29 cellular contexts compared by ENCODE assay signal in genomic region chr13:26495749-26496148, GRCh38.
"Had no signal": no experiment of that assay in that cellular context is flagged by ENCODE, and none has a peak within 500 bp of the region (broad histone marks: within the 10 kb centered on the region; RNA-seq: fewer than 3 reads in every experiment).

No MANE protein-coding gene starts in this region.

- DNase-seq: activated CD4-positive, alpha-beta memory T cell treated with anti-CD3 and anti-CD28 coated beads for 36 hours; activated CD4-positive, alpha-beta T cell treated with anti-CD3 and anti-CD28 coated beads for 36 hours; activated CD4-positive, alpha-beta T cell treated with anti-CD3 and anti-CD28 coated beads, Interleukin-2, amount 10 ng/mL, durations not matched to agents 24 days and 14 days; activated CD4-positive, CD25-positive, alpha-beta regulatory T cell; activated CD4-positive, CD25-positive, alpha-beta regulatory T cell treated with anti-CD3 and anti-CD28 coated beads, Interleukin-2, amount 50 U/mL, for 72 hours; activated CD8-positive, alpha-beta memory T cell treated with anti-CD3 and anti-CD28 coated beads, Interleukin-2, amount 50 U/mL, for 48 hours; activated CD8-positive, alpha-beta T cell treated with anti-CD3 and anti-CD28 coated beads, Interleukin-2, amount 10 ng/mL, durations not matched to agents 7 days and 5 days; activated gamma-delta T cell; activated naive CD4-positive, alpha-beta T cell; activated naive CD4-positive, alpha-beta T cell treated with anti-CD3 and anti-CD28 coated beads, Interleukin-2, amount 10 ng/mL, durations not matched to agents 7 days and 5 days; activated naive CD8-positive, alpha-beta T cell treated with anti-CD3 and anti-CD28 coated beads, Interleukin-2, amount 10 ng/mL, durations not matched to agents 7 days and 5 days; activated T-cell treated with anti-CD3 and anti-CD28 coated beads for 4 hours; activated T-cell treated with anti-CD3 and anti-CD28 coated beads, Interleukin-2, amount 50 U/mL, for 24 hours; activated T-cell treated with anti-CD3 and anti-CD28 coated beads, Interleukin-2, amount 50 U/mL, for 72 hours; cortex of kidney; dermis blood vessel endothelial cell; effector CD4-positive, alpha-beta T cell; effector memory CD8-positive, alpha-beta T cell; erythroblast; foreskin keratinocyte; gastrocnemius medialis; T-helper 2 cell had no signal

- H3K27ac ChIP-seq: ascending aorta, breast epithelium, cardiac muscle cell, esophagus muscularis mucosa, foreskin keratinocyte, gastrocnemius medialis had no signal

- H3K36me3 Mint-ChIP-seq: activated CD4-positive, alpha-beta memory T cell treated with anti-CD3 and anti-CD28 coated beads for 36 hours; activated naive CD4-positive, alpha-beta T cell treated with anti-CD3 and anti-CD28 coated beads, Interleukin-2, amount 10 ng/mL, durations not matched to agents 7 days and 5 days; activated naive CD4-positive, alpha-beta T cell treated with anti-CD3 and anti-CD28 coated beads, Interleukin-2, amount 50 U/mL, for 72 hours; activated naive CD8-positive, alpha-beta T cell treated with anti-CD3 and anti-CD28 coated beads, Interleukin-2, amount 10 ng/mL, durations not matched to agents 7 days and 5 days; brain had no signal

- H3K36me3 ChIP-seq: ascending aorta, breast epithelium, cardiac muscle cell, esophagus muscularis mucosa, gastrocnemius medialis had no signal

- H3K4me1 ChIP-seq: ascending aorta, breast epithelium, foreskin keratinocyte, gastrocnemius medialis had no signal

- H3K4me3 ChIP-seq: ascending aorta, breast epithelium, cardiac muscle cell, esophagus muscularis mucosa, gastrocnemius medialis had no signal

- ATAC-seq: activated CD4-positive, alpha-beta T cell treated with anti-CD3 and anti-CD28 coated beads for 36 hours; activated CD8-positive, alpha-beta T cell treated with anti-CD3 and anti-CD28 coated beads, Interleukin-2, amount 10 ng/mL, durations not matched to agents 7 days and 5 days; activated naive CD4-positive, alpha-beta T cell treated with anti-CD3 and anti-CD28 coated beads, Interleukin-2, amount 50 U/mL, for 72 hours; activated T-cell treated with anti-CD3 and anti-CD28 coated beads, Interleukin-2, amount 50 U/mL, for 72 hours; effector memory CD8-positive, alpha-beta T cell; foreskin keratinocyte; gastrocnemius medialis had no signal

- H3K27ac Mint-ChIP-seq: activated CD4-positive, alpha-beta memory T cell treated with anti-CD3 and anti-CD28 coated beads for 36 hours; activated CD4-positive, alpha-beta T cell treated with anti-CD3 and anti-CD28 coated beads for 36 hours; activated CD4-positive, alpha-beta T cell treated with anti-CD3 and anti-CD28 coated beads, Interleukin-2, amount 10 ng/mL, durations not matched to agents 24 days and 14 days; activated CD8-positive, alpha-beta T cell treated with anti-CD3 and anti-CD28 coated beads, Interleukin-2, amount 10 ng/mL, durations not matched to agents 7 days and 5 days; activated naive CD4-positive, alpha-beta T cell treated with anti-CD3 and anti-CD28 coated beads, Interleukin-2, amount 10 ng/mL, durations not matched to agents 7 days and 5 days; activated naive CD4-positive, alpha-beta T cell treated with anti-CD3 and anti-CD28 coated beads, Interleukin-2, amount 50 U/mL, for 72 hours; activated naive CD8-positive, alpha-beta T cell treated with anti-CD3 and anti-CD28 coated beads, Interleukin-2, amount 10 ng/mL, durations not matched to agents 7 days and 5 days; activated T-cell treated with anti-CD3 and anti-CD28 coated beads, Interleukin-2, amount 50 U/mL, for 24 hours; activated T-cell treated with anti-CD3 and anti-CD28 coated beads, Interleukin-2, amount 50 U/mL, for 72 hours; effector memory CD8-positive, alpha-beta T cell had no signal

- H3K9me3 Mint-ChIP-seq: activated CD4-positive, alpha-beta memory T cell treated with anti-CD3 and anti-CD28 coated beads for 36 hours; activated CD4-positive, alpha-beta T cell treated with anti-CD3 and anti-CD28 coated beads, Interleukin-2, amount 10 ng/mL, durations not matched to agents 24 days and 14 days; activated naive CD4-positive, alpha-beta T cell treated with anti-CD3 and anti-CD28 coated beads, Interleukin-2, amount 10 ng/mL, durations not matched to agents 7 days and 5 days; activated naive CD4-positive, alpha-beta T cell treated with anti-CD3 and anti-CD28 coated beads, Interleukin-2, amount 50 U/mL, for 72 hours; activated naive CD8-positive, alpha-beta T cell treated with anti-CD3 and anti-CD28 coated beads, Interleukin-2, amount 10 ng/mL, durations not matched to agents 7 days and 5 days; activated T-cell treated with anti-CD3 and anti-CD28 coated beads, Interleukin-2, amount 50 U/mL, for 24 hours; activated T-cell treated with anti-CD3 and anti-CD28 coated beads, Interleukin-2, amount 50 U/mL, for 72 hours; brain; central memory CD8-positive, alpha-beta T cell; effector memory CD8-positive, alpha-beta T cell had no signal

- H3K4me1 Mint-ChIP-seq: activated CD4-positive, alpha-beta T cell treated with anti-CD3 and anti-CD28 coated beads for 36 hours; activated naive CD4-positive, alpha-beta T cell treated with anti-CD3 and anti-CD28 coated beads, Interleukin-2, amount 10 ng/mL, durations not matched to agents 7 days and 5 days; activated naive CD8-positive, alpha-beta T cell treated with anti-CD3 and anti-CD28 coated beads, Interleukin-2, amount 10 ng/mL, durations not matched to agents 7 days and 5 days; central memory CD8-positive, alpha-beta T cell had no signal

- H3K9me3 ChIP-seq: ascending aorta, breast epithelium, esophagus muscularis mucosa, gastrocnemius medialis had no signal

- H3K27me3 ChIP-seq: ascending aorta, breast epithelium, cardiac muscle cell, esophagus muscularis mucosa, gastrocnemius medialis had no signal

- H3K4me3 Mint-ChIP-seq: activated CD4-positive, alpha-beta memory T cell treated with anti-CD3 and anti-CD28 coated beads for 36 hours; activated CD4-positive, alpha-beta T cell treated with anti-CD3 and anti-CD28 coated beads for 36 hours; activated CD4-positive, alpha-beta T cell treated with anti-CD3 and anti-CD28 coated beads, Interleukin-2, amount 10 ng/mL, durations not matched to agents 24 days and 14 days; activated CD8-positive, alpha-beta T cell treated with anti-CD3 and anti-CD28 coated beads, Interleukin-2, amount 10 ng/mL, durations not matched to agents 7 days and 5 days; activated naive CD4-positive, alpha-beta T cell treated with anti-CD3 and anti-CD28 coated beads, Interleukin-2, amount 10 ng/mL, durations not matched to agents 7 days and 5 days; activated naive CD8-positive, alpha-beta T cell treated with anti-CD3 and anti-CD28 coated beads, Interleukin-2, amount 10 ng/mL, durations not matched to agents 7 days and 5 days; activated T-cell treated with anti-CD3 and anti-CD28 coated beads, Interleukin-2, amount 50 U/mL, for 24 hours; activated T-cell treated with anti-CD3 and anti-CD28 coated beads, Interleukin-2, amount 50 U/mL, for 72 hours; brain; central memory CD8-positive, alpha-beta T cell had no signal

- H3K27me3 Mint-ChIP-seq: activated T-cell treated with anti-CD3 and anti-CD28 coated beads, Interleukin-2, amount 50 U/mL, for 24 hours; brain had no signal
